ENCODE assay signal across 23 cellular contexts in genomic region chr12:104659058-104659457, GRCh38.
"Had no signal": no experiment of that assay in that cellular context is flagged by ENCODE, and none has a peak within 500 bp of the region (broad histone marks: within the 10 kb centered on the region; RNA-seq: fewer than 3 reads in every experiment).

No MANE protein-coding gene starts in this region.

- H3K4me3 Mint-ChIP-seq: dendritic cell treated with granulocyte-macrophage colony-stimulating factor and Interleukin-4, amounts not matched to agents 40 ng/mL and 50 ng/mL, for 4 days; effector memory CD8-positive, alpha-beta T cell; endodermal cell; mesothelial cell of epicardium had no signal

- H3K9me3 Mint-ChIP-seq: dendritic cell treated with granulocyte-macrophage colony-stimulating factor and Interleukin-4, amounts not matched to agents 40 ng/mL and 50 ng/mL, for 4 days; effector memory CD8-positive, alpha-beta T cell; endodermal cell; mesothelial cell of epicardium had no signal

- H3K27ac Mint-ChIP-seq: dendritic cell treated with granulocyte-macrophage colony-stimulating factor and Interleukin-4, amounts not matched to agents 40 ng/mL and 50 ng/mL, for 4 days; endodermal cell; mesothelial cell of epicardium had no signal

- H3K27me3 Mint-ChIP-seq: dendritic cell treated with granulocyte-macrophage colony-stimulating factor and Interleukin-4, amounts not matched to agents 40 ng/mL and 50 ng/mL, for 4 days; effector memory CD8-positive, alpha-beta T cell had no signal

- H3K4me1 Mint-ChIP-seq: mesothelial cell of epicardium had no signal

- ATAC-seq: effector memory CD8-positive, alpha-beta T cell; esophagus mucosa; gastrocnemius medialis; heart right ventricle; left cardiac atrium; left lung; left ventricle myocardium superior; lower lobe of right lung; mucosa of descending colon had no signal

- DNase-seq: colonic mucosa; cortex of kidney; effector CD8-positive, alpha-beta T cell; effector memory CD8-positive, alpha-beta T cell; endodermal cell; erythroblast; esophagus squamous epithelium; foreskin fibroblast; foreskin melanocyte; gastrocnemius medialis; glutamatergic neuron; head of caudate nucleus; heart right ventricle; hippocampal formation; left cardiac atrium; left lung; left ventricle myocardium superior; lower lobe of right lung; mesenchymal stem cell; mucosa of descending colon had no signal

- H3K36me3 Mint-ChIP-seq: mesothelial cell of epicardium had no signal
